In genomic region chr10:49158915-49159314, GRCh38 we compare ENCODE assay signal across 34 cellular contexts. TPM values are rescaled to one million over a fixed set of nuclear protein-coding genes. Genes with fewer than 3 reads are reported as not detected.
"Had no signal": no experiment of that assay in that cellular context is flagged by ENCODE, and none has a peak within 500 bp of the region (broad histone marks: within the 10 kb centered on the region; RNA-seq: fewer than 3 reads in every experiment).

No MANE protein-coding gene starts in this region.

- H3K4me3 ChIP-seq: adrenal gland, body of pancreas, esophagus squamous epithelium had no signal

- FAIRE-seq: colon, endothelial cell of umbilical vein, frontal cortex had no signal

- DNase-seq: activated B cell treated with CpG ODN at 0.5 μM for 24 hours; activated CD4-positive, alpha-beta T cell treated with anti-CD3 and anti-CD28 coated beads for 48 hours; activated CD4-positive, alpha-beta T cell treated with anti-CD3 and anti-CD28 coated beads, Interleukin-2, amount 50 U/mL, for 1 hour; activated CD4-positive, alpha-beta T cell treated with anti-CD3 and anti-CD28 coated beads, Interleukin-2, amount 50 U/mL, for 48 hours; activated CD8-positive, alpha-beta T cell treated with anti-CD3 and anti-CD28 coated beads for 36 hours; activated effector memory CD4-positive, alpha-beta T cell treated with anti-CD3 and anti-CD28 coated beads, Interleukin-2, amount 50 U/mL, for 16 hours; activated naive CD4-positive, alpha-beta T cell treated with anti-CD3 and anti-CD28 coated beads for 36 hours; activated naive CD8-positive, alpha-beta T cell treated with anti-CD3 and anti-CD28 coated beads for 36 hours; activated naive CD8-positive, alpha-beta T cell treated with anti-CD3 and anti-CD28 coated beads, Interleukin-2, amount 50 U/mL, for 24 hours; activated T-cell treated with anti-CD3 and anti-CD28 coated beads, Interleukin-2, amount 50 U/mL, for 4 hours; adrenal gland; amygdala; aorta; body of pancreas; caudate nucleus; cortex of kidney; dermis blood vessel endothelial cell; effector CD4-positive, alpha-beta T cell; effector memory CD8-positive, alpha-beta T cell; esophagus squamous epithelium; foreskin fibroblast; T-helper 1 cell; T-helper 17 cell; T1000; WERI-Rb-1 had no signal

- H3K27me3 ChIP-seq: adrenal gland, esophagus squamous epithelium had no signal

- H3K36me3 ChIP-seq: adrenal gland, esophagus squamous epithelium, WERI-Rb-1 had no signal

- H3K4me1 ChIP-seq: adrenal gland, body of pancreas, esophagus squamous epithelium had no signal

- ATAC-seq: activated CD4-positive, CD25-positive, alpha-beta regulatory T cell treated with anti-CD3 and anti-CD28 coated beads, Interleukin-2, amount 50 U/mL, for 24 hours; activated CD8-positive, alpha-beta T cell treated with anti-CD3 and anti-CD28 coated beads for 36 hours; activated naive CD8-positive, alpha-beta T cell treated with anti-CD3 and anti-CD28 coated beads, Interleukin-2, amount 50 U/mL, for 24 hours; activated T-cell treated with anti-CD3 and anti-CD28 coated beads, Interleukin-2, amount 50 U/mL, for 4 hours; activated T-helper 17 cell treated with anti-CD3 and anti-CD28 coated beads, Interleukin-2, amount 50 U/mL, for 72 hours; body of pancreas; effector memory CD8-positive, alpha-beta T cell; T-helper 17 cell had no signal

- H3K9me3 ChIP-seq: adrenal gland, body of pancreas, esophagus squamous epithelium had no signal

- H3K27ac ChIP-seq: adrenal gland, body of pancreas, epithelial cell of prostate, esophagus squamous epithelium, WERI-Rb-1 had no signal

RNA-seq across cellular contexts. Expression of gene FAM170B, which starts 25.1 kb away (rescaled TPM):
- total RNA-seq: activated B cell treated with CpG ODN at 0.5 μM for 24 hours; activated CD8-positive, alpha-beta T cell treated with anti-CD3 and anti-CD28 coated beads for 36 hours; activated naive CD4-positive, alpha-beta T cell treated with anti-CD3 and anti-CD28 coated beads for 36 hours; activated naive CD8-positive, alpha-beta T cell treated with anti-CD3 and anti-CD28 coated beads for 36 hours; activated T-cell treated with anti-CD3 and anti-CD28 coated beads, Interleukin-2, amount 50 U/mL, for 4 hours; activated T-helper 17 cell treated with anti-CD3 and anti-CD28 coated beads, Interleukin-2, amount 50 U/mL, for 72 hours; adrenal gland; aorta; body of pancreas; chondrocyte; dermis blood vessel endothelial cell; endothelial cell of umbilical vein; esophagus squamous epithelium; fibroblast of lung; frontal cortex; T-helper 17 cell had no signal
- polyA plus RNA-seq: adrenal gland, aorta, endothelial cell of umbilical vein, esophagus, fibroblast of lung had no signal

RNA-seq across cellular contexts. Expression of gene TMEM273, which starts 29.3 kb away (rescaled TPM):
- total RNA-seq: chondrocyte, fibroblast of lung had no signal

RNA-seq across cellular contexts. Expression of gene VSTM4, which starts 43.6 kb away (rescaled TPM):
- total RNA-seq: activated B cell treated with CpG ODN at 0.5 μM for 24 hours; activated naive CD4-positive, alpha-beta T cell treated with anti-CD3 and anti-CD28 coated beads for 36 hours; activated naive CD8-positive, alpha-beta T cell treated with anti-CD3 and anti-CD28 coated beads for 36 hours; T-helper 17 cell had no signal
